34 cellular contexts compared by ENCODE assay signal in the genomic region with DNA sequence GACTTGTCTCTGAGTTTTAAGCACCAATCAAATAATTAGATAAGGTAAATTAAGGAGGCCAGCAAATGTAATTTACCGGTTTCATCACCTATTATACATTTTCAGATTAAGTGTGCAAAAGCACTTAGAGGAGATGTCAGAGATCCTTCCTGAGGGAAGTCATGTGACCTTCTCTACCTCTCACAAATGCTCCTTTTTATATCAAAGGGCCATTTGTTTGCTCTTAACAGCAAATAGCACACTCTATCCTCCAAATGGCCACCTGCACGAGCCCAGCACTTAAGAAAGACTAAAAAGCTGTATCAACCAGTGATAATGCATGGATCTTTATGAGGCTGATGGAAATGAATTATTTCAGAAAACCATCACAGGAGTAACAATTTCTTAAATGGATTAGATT.
DNase-seq lines count a peak whose midpoint lies in the region; ATAC-seq and TF ChIP-seq lines count a peak whose summit lies in the region.
"Had no signal": no experiment of that assay in that cellular context is flagged by ENCODE, and none has a peak within 500 bp of the region (broad histone marks: within the 10 kb centered on the region; RNA-seq: fewer than 3 reads in every experiment).

No MANE protein-coding gene starts in this region.

- H3K4me3 ChIP-seq in SK-N-SH (ENCODE audit: low read depth in 2 of 2, low read length in 1 of 2) (no peak overlapping the region), Karpas-422 (ENCODE audit: low read length) (no peak overlapping the region)
- H3K4me3 ChIP-seq: dorsolateral prefrontal cortex, esophagus muscularis mucosa, heart left ventricle, prostate gland, SJCRH30, uterus had no signal

- no peaks in the 10 kb centered on the region for H3K9me2 ChIP-seq in SK-N-SH
- no peaks in the 10 kb centered on the region for H3K9me2 ChIP-seq in Karpas-422 (replicated peaks; ENCODE audit: insufficient read depth, low read length)

- H3K9me3 Mint-ChIP-seq in CD14-positive monocyte = peaks cover 0 to 3% (median 0%) of the 10 kb centered on the region in 7 donors
- H3K9me3 Mint-ChIP-seq: activated CD4-positive, alpha-beta T cell treated with anti-CD3 and anti-CD28 coated beads, Interleukin-2, amount 10 ng/mL, durations not matched to agents 7 days and 5 days; H9; naive B cell; stimulated activated naive CD8-positive, alpha-beta T cell treated with anti-CD3 and anti-CD28 coated beads, Interleukin-15, amount 100 ng/mL, for 72 hours had no signal

- H3K36me3 ChIP-seq in SK-N-SH (replicated peaks in 1 of 2; ENCODE audit: control insufficient read depth in 1 of 2, insufficient read depth in 2 of 2, low read length in 1 of 2) (no peaks in the 10 kb centered on the region), Karpas-422 (ENCODE audit: insufficient read depth, low read length) (no peaks in the 10 kb centered on the region)
- H3K36me3 ChIP-seq: esophagus muscularis mucosa, heart left ventricle, prostate gland, SJCRH30, uterus had no signal

- no peak overlapping the region for H2AFZ ChIP-seq in SK-N-SH (ENCODE audit: low read depth)
- H2AFZ ChIP-seq in Karpas-422 (ENCODE audit: low read length) = no peak overlapping the region

- peak overlapping the region in 1 of 2 experiments; percentile 87; a peak in 2 of 4 replicates for H3K27ac ChIP-seq in SK-N-SH (ENCODE audit: low read depth in 2 of 2, low read length in 1 of 2)
- H3K27ac ChIP-seq in Karpas-422 (ENCODE audit: low read length) = no peak overlapping the region
- H3K27ac ChIP-seq: dorsolateral prefrontal cortex, esophagus muscularis mucosa, heart left ventricle, KMS-11, prostate gland, SJCRH30, uterus had no signal

- no peak overlapping the region for H3K4me3 Mint-ChIP-seq in CD14-positive monocyte
- H3K4me3 Mint-ChIP-seq: activated CD4-positive, alpha-beta T cell treated with anti-CD3 and anti-CD28 coated beads, Interleukin-2, amount 10 ng/mL, durations not matched to agents 7 days and 5 days; activated naive CD8-positive, alpha-beta T cell; B cell; CD8-positive, alpha-beta memory T cell; H9; naive B cell; stimulated activated naive CD8-positive, alpha-beta T cell treated with anti-CD3 and anti-CD28 coated beads, Interleukin-15, amount 100 ng/mL, for 72 hours had no signal

- H3K4me2 ChIP-seq in SK-N-SH = no peak overlapping the region
- H3K4me2 ChIP-seq in Karpas-422 (ENCODE audit: low read depth, low read length, poor library complexity, severe bottlenecking) = no peak overlapping the region
- H3K4me2 ChIP-seq: KMS-11 had no signal

- no peak for TF ChIP-seq EP300 in SK-N-SH (IDR thresholded peaks at IDR 0.05; ENCODE audit: borderline replicate concordance in 1 of 2, low read depth in 1 of 2, low read length in 1 of 2)

- H4K20me1 ChIP-seq in SK-N-SH (ENCODE audit: insufficient read depth) (no peaks in the 10 kb centered on the region), Karpas-422 (ENCODE audit: insufficient read depth, low read depth, low read length) (no peaks in the 10 kb centered on the region)

- H3K27me3 ChIP-seq in SK-N-SH (ENCODE audit: insufficient read depth) = no peaks in the 10 kb centered on the region
- H3K27me3 ChIP-seq in Karpas-422 (ENCODE audit: low read length) = no peaks in the 10 kb centered on the region
- H3K27me3 ChIP-seq: dorsolateral prefrontal cortex, esophagus muscularis mucosa, SJCRH30, uterus had no signal

- CTCF ChIA-PET in SK-N-SH (lab: Yijun Ruan, JAX) = no interaction called here

- no peak; the same call in 2 of the 3 replicates for ATAC-seq in SK-N-SH treated with all-trans-retinoic acid at 6 μM for 48 hours
- no peak for ATAC-seq in HG02938 (IDR thresholded peaks at IDR 0.05; ENCODE audit: unreplicated experiment)
- ATAC-seq: heart left ventricle; sciatic nerve; stimulated activated naive CD8-positive, alpha-beta T cell treated with anti-CD3 and anti-CD28 coated beads, Interleukin-15, amount 100 ng/mL, for 72 hours had no signal

- peaks cover 21% of the 10 kb centered on the region for H3K4me1 Mint-ChIP-seq in CD14-positive monocyte
- H3K4me1 Mint-ChIP-seq: B cell; CD8-positive, alpha-beta memory T cell; naive B cell had no signal

- H3K4me1 ChIP-seq in SK-N-SH (ENCODE audit: control insufficient read depth in 1 of 2, insufficient read depth in 2 of 2, low read depth in 1 of 2, low read length in 1 of 2) (peaks cover 0 to 21% of the 10 kb centered on the region in 2 experiments; a peak in 2 of 4 replicates), Karpas-422 (ENCODE audit: low read length) (no peaks in the 10 kb centered on the region)
- H3K4me1 ChIP-seq: esophagus muscularis mucosa, heart left ventricle, prostate gland, SJCRH30, uterus had no signal

- POLR2A ChIA-PET in SK-N-SH (lab: Yijun Ruan, JAX) = no interaction called here

- TF ChIP-seq CTCF in SK-N-SH (IDR thresholded peaks at IDR 0.05) (no peak), CD14-positive monocyte (IDR thresholded peaks at IDR 0.05) (no peak)

- H3F3A ChIP-seq in SK-N-SH (replicated peaks; ENCODE audit: insufficient read depth) = no peaks in the 10 kb centered on the region

- DNase-seq in SK-N-SH (no peak), NCI-H187 treated with DMSO at 0.1 percent for 48 hours (lab: John Stamatoyannopoulos, UW) (peak; percentile 88), NCI-H748 (lab: John Stamatoyannopoulos, UW; ENCODE audit: unreplicated experiment) (peak; percentile 88), Karpas-422 (no peak), CD14-positive monocyte (ENCODE audit: low spot score) (no peak), AML-193 (lab: John Stamatoyannopoulos, UW) (no peak)
- DNase-seq: activated CD4-positive, alpha-beta T cell treated with anti-CD3 and anti-CD28 coated beads, Interleukin-2, amount 10 ng/mL, durations not matched to agents 7 days and 5 days; activated effector memory CD4-positive, alpha-beta T cell treated with anti-CD3 and anti-CD28 coated beads, Interleukin-2, amount 50 U/mL, for 16 hours; activated T-cell treated with anti-CD3 and anti-CD28 coated beads, Interleukin-2, amount 50 U/mL, for 1 hour; CD8-positive, alpha-beta memory T cell; DMS 273 treated with DMSO at 0.1 percent for 48 hours; dorsolateral prefrontal cortex; foreskin fibroblast; H9; heart left ventricle; midbrain; MM.1S; naive B cell; NCI-H2171; NCI-H82; occipital lobe; RPMI8226; SJCRH30; stimulated activated CD8-positive, alpha-beta memory T cell treated with anti-CD3 and anti-CD28 coated beads, Interleukin-4, amount 100 ng/mL, for 48 hours; stimulated activated naive CD8-positive, alpha-beta T cell treated with anti-CD3 and anti-CD28 coated beads, Interleukin-15, amount 100 ng/mL, for 72 hours; uterus had no signal

- WGBS in SK-N-SH (ENCODE audit: low lambda C conversion rate) = 15% methylated on average over 2 of the region's 2 CpGs

- intact Hi-C loops in CD14-positive monocyte (cut with micrococcal nuclease) = no loop called here

- H3K79me2 ChIP-seq in SK-N-SH (ENCODE audit: insufficient read depth) (no peaks in the 10 kb centered on the region), Karpas-422 (ENCODE audit: low read length) (no peaks in the 10 kb centered on the region)

- no peak overlapping the region for H3K9ac ChIP-seq in SK-N-SH
- H3K9ac ChIP-seq in Karpas-422 (ENCODE audit: low read length) = no peak overlapping the region
- H3K9ac ChIP-seq: KMS-11 had no signal

- H3K27me3 Mint-ChIP-seq in CD14-positive monocyte (ENCODE audit: low read depth in 3 of 3) = peaks cover 0 to 5% (median 3%) of the 10 kb centered on the region in 3 donors
- H3K27me3 Mint-ChIP-seq: activated naive CD8-positive, alpha-beta T cell had no signal

- H3K9me3 ChIP-seq in SK-N-SH = no peaks in the 10 kb centered on the region
- no peaks in the 10 kb centered on the region for H3K9me3 ChIP-seq in Karpas-422 (ENCODE audit: low read length)
- H3K9me3 ChIP-seq: esophagus muscularis mucosa, heart left ventricle, prostate gland, SJCRH30, uterus had no signal

- no peak overlapping the region for H3K27ac Mint-ChIP-seq in CD14-positive monocyte
- H3K27ac Mint-ChIP-seq: activated CD4-positive, alpha-beta T cell treated with anti-CD3 and anti-CD28 coated beads, Interleukin-2, amount 10 ng/mL, durations not matched to agents 7 days and 5 days; activated naive CD8-positive, alpha-beta T cell; B cell; CD8-positive, alpha-beta memory T cell; H9; stimulated activated naive CD8-positive, alpha-beta T cell treated with anti-CD3 and anti-CD28 coated beads, Interleukin-15, amount 100 ng/mL, for 72 hours had no signal

- no peak for TF ChIP-seq RAD21 in SK-N-SH (IDR thresholded peaks at IDR 0.05; ENCODE audit: low read length)

- H3K36me3 Mint-ChIP-seq in CD14-positive monocyte = no peaks in the 10 kb centered on the region
- H3K36me3 Mint-ChIP-seq: activated naive CD8-positive, alpha-beta T cell; CD8-positive, alpha-beta memory T cell; naive B cell had no signal

TF ChIP-seq in SK-N-SH, 30 proteins besides CTCF, POLR2A, EP300 and RAD21 (continues in another document):
- no peak for TF ChIP-seq MXI1 (IDR thresholded peaks at IDR 0.05; ENCODE audit: low read depth, low read length)
- TF ChIP-seq, protein P1, sequence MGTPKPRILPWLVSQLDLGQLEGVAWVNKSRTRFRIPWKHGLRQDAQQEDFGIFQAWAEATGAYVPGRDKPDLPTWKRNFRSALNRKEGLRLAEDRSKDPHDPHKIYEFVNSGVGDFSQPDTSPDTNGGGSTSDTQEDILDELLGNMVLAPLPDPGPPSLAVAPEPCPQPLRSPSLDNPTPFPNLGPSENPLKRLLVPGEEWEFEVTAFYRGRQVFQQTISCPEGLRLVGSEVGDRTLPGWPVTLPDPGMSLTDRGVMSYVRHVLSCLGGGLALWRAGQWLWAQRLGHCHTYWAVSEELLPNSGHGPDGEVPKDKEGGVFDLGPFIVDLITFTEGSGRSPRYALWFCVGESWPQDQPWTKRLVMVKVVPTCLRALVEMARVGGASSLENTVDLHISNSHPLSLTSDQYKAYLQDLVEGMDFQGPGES (IDR thresholded peaks at IDR 0.05; ENCODE audit: low read depth, low read length) = no peak
- no peak for TF ChIP-seq NFIC (IDR thresholded peaks at IDR 0.05; ENCODE audit: borderline replicate concordance)

TF ChIP-seq in SK-N-SH treated with all-trans-retinoic acid at 6 μM for 48 hours, 23 proteins besides CTCF, POLR2A, EP300 and RAD21 (continues in another document):
- TF ChIP-seq ZNF70 (CRISPR knock-in tag; IDR thresholded peaks at IDR 0.05) (no peak), PPARA (CRISPR knock-in tag; IDR thresholded peaks at IDR 0.05; ENCODE audit: borderline replicate concordance) (no peak), SNAI2 (CRISPR knock-in tag; IDR thresholded peaks at IDR 0.05) (no peak), TOX (CRISPR knock-in tag; IDR thresholded peaks at IDR 0.05; ENCODE audit: borderline replicate concordance) (no peak), BACH2 (CRISPR knock-in tag; IDR thresholded peaks at IDR 0.05; ENCODE audit: borderline replicate concordance) (no peak), ZC3H10 (CRISPR knock-in tag; IDR thresholded peaks at IDR 0.05) (no peak)

Comparison
In these comparisons a context has a peak if more than half of its experiments do, and no peak if none do; other contexts are left out.
1. DNase-seq: peak in NCI-H187 treated with DMSO at 0.1 percent for 48 hours (single experiment) and NCI-H748 (single experiment); none in SK-N-SH (single experiment), Karpas-422 (single experiment), CD14-positive monocyte (single experiment) and AML-193 (0 of 2).